8 cellular contexts compared by ENCODE assay signal in genomic region chrX:40107291-40108083, GRCh38. TPM values are rescaled to one million over a fixed set of nuclear protein-coding genes. Genes with fewer than 3 reads are reported as not detected.
DNase-seq lines count a peak whose midpoint lies in the region; ATAC-seq and TF ChIP-seq lines count a peak whose summit lies in the region.

No MANE protein-coding gene starts in this region.

- TF ChIP-seq CTCF in liver (IDR thresholded peaks at IDR 0.05; ENCODE audit: low read depth, low read length, missing input control) (no peak), testis (IDR thresholded peaks at IDR 0.05) (no peak)

- H3K36me3 ChIP-seq in liver (ENCODE audit: control insufficient read depth in 4 of 4, insufficient read depth in 3 of 4, low read depth in 1 of 4, low read length in 3 of 4) (no peaks in the 10 kb centered on the region), testis (ENCODE audit: low read depth, missing control alignments) (no peaks in the 10 kb centered on the region)

- H3K4me3 ChIP-seq in liver (ENCODE audit: low read depth in 1 of 3, low read length in 3 of 3) (peak overlapping the region in 2 of 3 donors; percentile 54 to 69), testis (peak overlapping the region in 1 of 2 donors; percentile 41)

- intact Hi-C loops in testis (cut with DNase I; ENCODE audit: low total_unique reads), result no loop called here

- H3K27me3 ChIP-seq in liver (ENCODE audit: control insufficient read depth in 4 of 4, insufficient read depth in 4 of 4, low read length in 3 of 4), result no peaks in the 10 kb centered on the region
- no peaks in the 10 kb centered on the region for H3K27me3 ChIP-seq in testis

- no peak for TF ChIP-seq POLR2A in testis (IDR thresholded peaks at IDR 0.05)

- no peak for ATAC-seq in GM19467 (IDR thresholded peaks at IDR 0.05; ENCODE audit: unreplicated experiment)

- H3K27ac ChIP-seq in caudate nucleus (ENCODE audit: low read depth, low read length) (peak overlapping the region; percentile 52), liver (ENCODE audit: low read depth in 1 of 2, low read length in 2 of 2) (peak overlapping the region; percentile 84 to 97), testis (peak overlapping the region in 1 of 2 donors; percentile 75)

- H3K4me1 ChIP-seq in liver (ENCODE audit: control insufficient read depth in 4 of 4, insufficient read depth in 4 of 4, low read length in 3 of 4) (peaks cover 7 to 42% (median 18%) of the 10 kb centered on the region in 4 donors), testis (no peaks in the 10 kb centered on the region)

- 7% methylated on average over 68 of the region's 68 CpGs for WGBS in liver
- WGBS in testis, 2 donors, result 12 to 22% methylated on average over 8 to 26 of the region's 68 CpGs

- H3K9ac ChIP-seq in liver (ENCODE audit: low read depth in 1 of 2, low read length in 2 of 2), result peak overlapping the region; percentile 49 to 60

- no peak for TF ChIP-seq RAD21 in liver (IDR thresholded peaks at IDR 0.05)

- H3K9me3 ChIP-seq in liver (ENCODE audit: control insufficient read depth in 4 of 4, low read length in 3 of 4) (no peaks in the 10 kb centered on the region), testis (no peaks in the 10 kb centered on the region)

- DNase-seq in activated CD4-positive, alpha-beta T cell treated with anti-CD3 and anti-CD28 coated beads for 48 hours, result peak; percentile 53
- DNase-seq in activated CD4-positive, alpha-beta T cell treated with anti-CD3 and anti-CD28 coated beads, Interleukin-2, amount 50 U/mL, for 4 hours, result no peak
- DNase-seq in NCI-H748 treated with DMSO at 0.1 percent for 48 hours (lab: John Stamatoyannopoulos, UW) (peak; percentile 44), caudate nucleus (lab: John Stamatoyannopoulos, UW) (peak in 41 of 61 donors; percentile 1 to 64 (median 21)), testis (peak; percentile 52), kidney glomerular epithelial cell (lab: John Stamatoyannopoulos, UW) (no peak)

TF ChIP-seq in liver, 16 proteins besides CTCF, POLR2A, EP300 and RAD21:
- no peak for TF ChIP-seq JUND (IDR thresholded peaks at IDR 0.05)
- TF ChIP-seq FOXA2 (IDR thresholded peaks at IDR 0.05), result no peak
- TF ChIP-seq HNF4A (conservative IDR thresholded peaks at IDR 0.05), result no peak
- no peak for TF ChIP-seq SP1 (IDR thresholded peaks at IDR 0.05)
- TF ChIP-seq FOXA1 (IDR thresholded peaks at IDR 0.05), result no peak
- TF ChIP-seq MAX (IDR thresholded peaks at IDR 0.05), result no peak
- no peak for TF ChIP-seq HNF4G (IDR thresholded peaks at IDR 0.05)
- no peak for TF ChIP-seq RXRA (IDR thresholded peaks at IDR 0.05)
- TF ChIP-seq YY1 (IDR thresholded peaks at IDR 0.05), result no peak
- TF ChIP-seq NR2F2 (IDR thresholded peaks at IDR 0.05), result no peak
- TF ChIP-seq EGR1 (IDR thresholded peaks at IDR 0.05; ENCODE audit: low read depth in 2 of 2), result no peak
- no peak for TF ChIP-seq GABPA (IDR thresholded peaks at IDR 0.05 in 1 of 2, conservative IDR thresholded peaks at IDR 0.05 in 1 of 2)
- TF ChIP-seq ZBTB33 (IDR thresholded peaks at IDR 0.05), result no peak
- TF ChIP-seq TAF1 (conservative IDR thresholded peaks at IDR 0.05), result no peak

RNA-seq across cellular contexts. Expression of gene BCOR, which starts 9.7 kb away (rescaled TPM):
- 10 to 100 TPM; 15.1 to 23.0 TPM for total RNA-seq in liver
- 1 to 10 TPM; 5.6 to 6.8 TPM for polyA plus RNA-seq in liver
- 10 to 100 TPM; 46.8 to 69.6 TPM for total RNA-seq in testis
- 26.4 TPM for polyA plus RNA-seq in testis (ENCODE audit: insufficient read depth, low read depth, low replicate concordance)

Comparison
In these comparisons a context has a peak if more than half of its experiments do, and no peak if none do; other contexts are left out.
1. DNase-seq: peak in activated CD4-positive, alpha-beta T cell treated with anti-CD3 and anti-CD28 coated beads for 48 hours (single experiment), NCI-H748 treated with DMSO at 0.1 percent for 48 hours (single experiment), caudate nucleus (41 of 61) and testis (single experiment); none in activated CD4-positive, alpha-beta T cell treated with anti-CD3 and anti-CD28 coated beads, Interleukin-2, amount 50 U/mL, for 4 hours (0 of 2) and kidney glomerular epithelial cell (single experiment).